In the genomic region with DNA sequence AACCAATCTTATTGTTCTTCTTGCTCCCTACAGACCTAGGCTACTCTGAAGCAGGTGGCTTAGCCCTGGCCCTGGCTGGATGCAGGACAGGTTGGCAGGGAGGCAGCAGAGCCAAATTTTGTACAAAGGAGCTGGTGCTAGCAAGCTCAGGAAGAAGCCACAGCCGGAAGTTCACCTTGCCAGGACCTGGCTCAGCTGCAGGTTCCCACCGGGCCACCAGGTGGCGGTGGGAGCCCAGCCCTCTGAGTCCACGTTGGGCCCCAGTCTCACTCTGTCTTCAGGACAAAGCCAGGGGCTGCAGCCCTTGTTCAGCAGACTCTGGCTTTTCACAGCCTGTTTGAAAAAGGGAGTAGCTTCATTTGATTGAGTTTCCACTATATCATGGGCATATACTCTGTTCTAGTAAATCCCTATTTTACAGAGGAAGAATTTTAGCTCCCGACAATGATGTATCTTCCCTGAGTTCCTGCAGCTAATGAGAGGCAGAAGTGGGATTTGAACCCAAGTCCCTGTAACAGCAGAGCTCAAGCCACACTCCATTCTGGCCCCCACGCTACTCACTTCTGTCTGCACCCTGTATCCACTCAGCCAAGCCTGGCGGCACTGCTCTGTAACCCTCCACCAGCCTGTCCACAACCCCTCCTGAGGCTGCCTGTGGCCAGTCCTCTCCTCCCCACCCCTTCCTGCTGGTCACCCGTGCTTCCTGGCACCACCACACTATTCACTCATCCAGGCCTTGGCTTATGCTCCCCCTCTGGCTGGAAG, we compare ENCODE assay signal across 8 cellular contexts. TPM values are rescaled to one million over a fixed set of nuclear protein-coding genes. Genes with fewer than 3 reads are reported as not detected.
DNase-seq lines count a peak whose midpoint lies in the region; ATAC-seq and TF ChIP-seq lines count a peak whose summit lies in the region.

No MANE protein-coding gene starts in this region.

- TF ChIP-seq CTCF in kidney epithelial cell (IDR thresholded peaks at IDR 0.05; ENCODE audit: insufficient read depth, low read length, poor library complexity, severe bottlenecking) = peak; percentile 98

- no peak overlapping the region for H3K4me3 ChIP-seq in kidney epithelial cell (ENCODE audit: low read depth, low read length)

- peak; percentile 53 for ATAC-seq in GM18858 (IDR thresholded peaks at IDR 0.05; ENCODE audit: unreplicated experiment)
- peak; percentile 61 for ATAC-seq in HG03354 (IDR thresholded peaks at IDR 0.05; ENCODE audit: poor library complexity, severe bottlenecking, unreplicated experiment)

- no peaks in the 10 kb centered on the region for H3K27me3 ChIP-seq in kidney epithelial cell (ENCODE audit: control insufficient read depth, insufficient read depth, low read length)

- DNase-seq in A172 (ENCODE audit: low spot score) = peak; percentile 64
- DNase-seq in NCI-H446 treated with DMSO at 0.1 percent for 48 hours (lab: John Stamatoyannopoulos, UW) = peak; percentile 44
- peak; percentile 68 to 70 for DNase-seq in activated CD4-positive, alpha-beta T cell treated with anti-CD3 and anti-CD28 coated beads for 24 hours (ENCODE audit: low read depth in 2 of 2)
- peak; percentile 76 to 80 for DNase-seq in cerebellar nuclear complex (lab: John Stamatoyannopoulos, UW)
- DNase-seq in kidney epithelial cell (ENCODE audit: low read depth) = peak; percentile 31
- peak; percentile 76 to 77 for DNase-seq in stimulated activated CD4-positive, alpha-beta T cell treated with anti-CD3 and anti-CD28 coated beads, Interleukin-1b, Interleukin-23, amount 100 ng/mL, for 4 hours (ENCODE audit: low read depth in 2 of 2)

- no peaks in the 10 kb centered on the region for H3K36me3 ChIP-seq in kidney epithelial cell (ENCODE audit: control insufficient read depth, insufficient read depth, low read length)

RNA-seq across cellular contexts. Expression of gene TKFC, which starts 3.3 kb away (rescaled TPM):
- total RNA-seq in A172 (2014; rRNA removed; shearing (Covaris generic)) = 34.7 and 45.9 TPM in 2 replicates
- 35.2 and 58.8 TPM in 2 replicates for total RNA-seq in kidney epithelial cell

RNA-seq across cellular contexts. Expression of gene DDB1, which starts 3.4 kb away (rescaled TPM):
- 153 and 155 TPM in 2 replicates for total RNA-seq in A172 (2014; rRNA removed; shearing (Covaris generic))
- 163 and 165 TPM in 2 replicates for total RNA-seq in kidney epithelial cell

RNA-seq across cellular contexts. Expression of gene CYB561A3, which starts 25.3 kb away (rescaled TPM):
- 37.1 and 45.0 TPM in 2 replicates for total RNA-seq in A172 (2014; rRNA removed; shearing (Covaris generic))
- total RNA-seq in kidney epithelial cell = 30.2 and 39.0 TPM in 2 replicates

RNA-seq across cellular contexts. Expression of gene TMEM138, which starts 25.8 kb away (rescaled TPM):
- total RNA-seq in A172 (2014; rRNA removed; shearing (Covaris generic)) = 10.8 and 41.9 TPM in 2 replicates
- total RNA-seq in kidney epithelial cell = 28.0 and 38.8 TPM in 2 replicates

RNA-seq across cellular contexts. Expression of gene VWCE, which starts 41.2 kb away (rescaled TPM):
- total RNA-seq in A172 (2014; rRNA removed; shearing (Covaris generic)) = 0.05 TPM in 1 of 2 replicates, not detected in the other
- 4.2 and 8.3 TPM in 2 replicates for total RNA-seq in kidney epithelial cell
